1 cellular context compared by ENCODE assay signal in the genomic region with DNA sequence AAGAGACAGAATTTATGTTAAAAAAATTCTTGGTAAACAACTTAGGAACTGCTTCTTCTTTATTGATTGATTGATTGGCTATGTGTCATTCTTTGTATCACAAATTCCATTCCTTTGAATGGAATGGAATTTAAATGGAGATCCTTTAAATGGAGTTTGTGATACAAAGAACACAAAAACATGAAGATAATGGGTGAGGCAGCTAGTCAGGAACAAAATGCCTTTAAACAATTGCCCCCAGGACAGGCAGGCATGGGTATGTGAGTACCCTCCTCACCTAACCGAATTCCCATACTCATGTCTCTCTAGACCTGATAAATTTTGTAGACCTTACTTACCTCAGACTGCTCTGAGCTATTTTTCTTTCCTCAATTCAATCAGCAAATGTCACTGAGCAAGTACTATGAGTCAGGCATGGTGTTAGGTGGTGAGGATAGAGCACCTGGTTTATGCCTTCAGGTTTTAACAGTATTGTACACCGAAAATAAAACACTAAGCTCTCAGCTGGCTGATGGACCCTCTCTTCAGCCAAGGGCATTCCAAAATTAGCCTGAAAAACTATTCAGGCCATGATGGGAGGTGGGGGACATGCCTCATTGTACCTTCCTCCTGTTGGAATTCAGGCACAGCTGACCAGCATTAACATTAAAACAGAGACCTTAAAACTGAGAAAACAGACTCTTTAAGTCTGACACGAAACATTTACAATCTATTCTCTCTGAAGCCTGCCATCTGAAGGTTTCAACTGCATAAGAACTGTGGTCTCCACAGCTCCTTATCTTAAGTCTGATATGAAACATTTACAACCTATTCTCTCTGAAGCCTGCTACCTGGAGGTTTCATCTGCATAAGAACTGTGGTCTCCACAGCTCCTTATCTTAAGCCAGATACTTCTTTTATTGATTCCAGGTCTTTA.
A peak's percentile ranks its signal among the peaks of the same experiment; 100 is the strongest.
TF ChIP-seq lines count a peak whose summit lies in the region.

No MANE protein-coding gene starts in this region.

TF ChIP-seq in GM23338, 12 proteins besides CTCF, POLR2A, EP300 and RAD21 (continued from another document):
- TF ChIP-seq, protein P1, sequence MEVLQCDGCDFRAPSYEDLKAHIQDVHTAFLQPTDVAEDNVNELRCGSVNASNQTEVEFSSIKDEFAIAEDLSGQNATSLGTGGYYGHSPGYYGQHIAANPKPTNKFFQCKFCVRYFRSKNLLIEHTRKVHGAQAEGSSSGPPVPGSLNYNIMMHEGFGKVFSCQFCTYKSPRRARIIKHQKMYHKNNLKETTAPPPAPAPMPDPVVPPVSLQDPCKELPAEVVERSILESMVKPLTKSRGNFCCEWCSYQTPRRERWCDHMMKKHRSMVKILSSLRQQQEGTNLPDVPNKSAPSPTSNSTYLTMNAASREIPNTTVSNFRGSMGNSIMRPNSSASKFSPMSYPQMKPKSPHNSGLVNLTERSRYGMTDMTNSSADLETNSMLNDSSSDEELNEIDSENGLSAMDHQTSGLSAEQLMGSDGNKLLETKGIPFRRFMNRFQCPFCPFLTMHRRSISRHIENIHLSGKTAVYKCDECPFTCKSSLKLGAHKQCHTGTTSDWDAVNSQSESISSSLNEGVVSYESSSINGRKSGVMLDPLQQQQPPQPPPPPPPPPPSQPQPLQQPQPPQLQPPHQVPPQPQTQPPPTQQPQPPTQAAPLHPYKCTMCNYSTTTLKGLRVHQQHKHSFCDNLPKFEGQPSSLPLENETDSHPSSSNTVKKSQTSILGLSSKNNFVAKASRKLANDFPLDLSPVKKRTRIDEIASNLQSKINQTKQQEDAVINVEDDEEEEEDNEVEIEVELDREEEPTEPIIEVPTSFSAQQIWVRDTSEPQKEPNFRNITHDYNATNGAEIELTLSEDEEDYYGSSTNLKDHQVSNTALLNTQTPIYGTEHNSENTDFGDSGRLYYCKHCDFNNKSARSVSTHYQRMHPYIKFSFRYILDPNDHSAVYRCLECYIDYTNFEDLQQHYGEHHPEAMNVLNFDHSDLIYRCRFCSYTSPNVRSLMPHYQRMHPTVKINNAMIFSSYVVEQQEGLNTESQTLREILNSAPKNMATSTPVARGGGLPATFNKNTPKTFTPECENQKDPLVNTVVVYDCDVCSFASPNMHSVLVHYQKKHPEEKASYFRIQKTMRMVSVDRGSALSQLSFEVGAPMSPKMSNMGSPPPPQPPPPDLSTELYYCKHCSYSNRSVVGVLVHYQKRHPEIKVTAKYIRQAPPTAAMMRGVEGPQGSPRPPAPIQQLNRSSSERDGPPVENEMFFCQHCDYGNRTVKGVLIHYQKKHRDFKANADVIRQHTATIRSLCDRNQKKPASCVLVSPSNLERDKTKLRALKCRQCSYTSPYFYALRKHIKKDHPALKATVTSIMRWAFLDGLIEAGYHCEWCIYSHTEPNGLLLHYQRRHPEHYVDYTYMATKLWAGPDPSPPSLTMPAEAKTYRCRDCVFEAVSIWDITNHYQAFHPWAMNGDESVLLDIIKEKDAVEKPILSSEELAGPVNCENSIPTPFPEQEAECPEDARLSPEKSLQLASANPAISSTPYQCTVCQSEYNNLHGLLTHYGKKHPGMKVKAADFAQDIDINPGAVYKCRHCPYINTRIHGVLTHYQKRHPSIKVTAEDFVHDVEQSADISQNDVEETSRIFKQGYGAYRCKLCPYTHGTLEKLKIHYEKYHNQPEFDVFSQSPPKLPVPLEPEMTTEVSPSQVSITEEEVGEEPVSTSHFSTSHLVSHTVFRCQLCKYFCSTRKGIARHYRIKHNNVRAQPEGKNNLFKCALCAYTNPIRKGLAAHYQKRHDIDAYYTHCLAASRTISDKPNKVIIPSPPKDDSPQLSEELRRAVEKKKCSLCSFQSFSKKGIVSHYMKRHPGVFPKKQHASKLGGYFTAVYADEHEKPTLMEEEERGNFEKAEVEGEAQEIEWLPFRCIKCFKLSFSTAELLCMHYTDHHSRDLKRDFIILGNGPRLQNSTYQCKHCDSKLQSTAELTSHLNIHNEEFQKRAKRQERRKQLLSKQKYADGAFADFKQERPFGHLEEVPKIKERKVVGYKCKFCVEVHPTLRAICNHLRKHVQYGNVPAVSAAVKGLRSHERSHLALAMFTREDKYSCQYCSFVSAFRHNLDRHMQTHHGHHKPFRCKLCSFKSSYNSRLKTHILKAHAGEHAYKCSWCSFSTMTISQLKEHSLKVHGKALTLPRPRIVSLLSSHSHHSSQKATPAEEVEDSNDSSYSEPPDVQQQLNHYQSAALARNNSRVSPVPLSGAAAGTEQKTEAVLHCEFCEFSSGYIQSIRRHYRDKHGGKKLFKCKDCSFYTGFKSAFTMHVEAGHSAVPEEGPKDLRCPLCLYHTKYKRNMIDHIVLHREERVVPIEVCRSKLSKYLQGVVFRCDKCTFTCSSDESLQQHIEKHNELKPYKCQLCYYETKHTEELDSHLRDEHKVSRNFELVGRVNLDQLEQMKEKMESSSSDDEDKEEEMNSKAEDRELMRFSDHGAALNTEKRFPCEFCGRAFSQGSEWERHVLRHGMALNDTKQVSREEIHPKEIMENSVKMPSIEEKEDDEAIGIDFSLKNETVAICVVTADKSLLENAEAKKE (CRISPR knock-in tag; IDR thresholded peaks at IDR 0.05): peak; percentile 43; the same call in 1 of the 2 replicates
- TF ChIP-seq, protein P2, sequence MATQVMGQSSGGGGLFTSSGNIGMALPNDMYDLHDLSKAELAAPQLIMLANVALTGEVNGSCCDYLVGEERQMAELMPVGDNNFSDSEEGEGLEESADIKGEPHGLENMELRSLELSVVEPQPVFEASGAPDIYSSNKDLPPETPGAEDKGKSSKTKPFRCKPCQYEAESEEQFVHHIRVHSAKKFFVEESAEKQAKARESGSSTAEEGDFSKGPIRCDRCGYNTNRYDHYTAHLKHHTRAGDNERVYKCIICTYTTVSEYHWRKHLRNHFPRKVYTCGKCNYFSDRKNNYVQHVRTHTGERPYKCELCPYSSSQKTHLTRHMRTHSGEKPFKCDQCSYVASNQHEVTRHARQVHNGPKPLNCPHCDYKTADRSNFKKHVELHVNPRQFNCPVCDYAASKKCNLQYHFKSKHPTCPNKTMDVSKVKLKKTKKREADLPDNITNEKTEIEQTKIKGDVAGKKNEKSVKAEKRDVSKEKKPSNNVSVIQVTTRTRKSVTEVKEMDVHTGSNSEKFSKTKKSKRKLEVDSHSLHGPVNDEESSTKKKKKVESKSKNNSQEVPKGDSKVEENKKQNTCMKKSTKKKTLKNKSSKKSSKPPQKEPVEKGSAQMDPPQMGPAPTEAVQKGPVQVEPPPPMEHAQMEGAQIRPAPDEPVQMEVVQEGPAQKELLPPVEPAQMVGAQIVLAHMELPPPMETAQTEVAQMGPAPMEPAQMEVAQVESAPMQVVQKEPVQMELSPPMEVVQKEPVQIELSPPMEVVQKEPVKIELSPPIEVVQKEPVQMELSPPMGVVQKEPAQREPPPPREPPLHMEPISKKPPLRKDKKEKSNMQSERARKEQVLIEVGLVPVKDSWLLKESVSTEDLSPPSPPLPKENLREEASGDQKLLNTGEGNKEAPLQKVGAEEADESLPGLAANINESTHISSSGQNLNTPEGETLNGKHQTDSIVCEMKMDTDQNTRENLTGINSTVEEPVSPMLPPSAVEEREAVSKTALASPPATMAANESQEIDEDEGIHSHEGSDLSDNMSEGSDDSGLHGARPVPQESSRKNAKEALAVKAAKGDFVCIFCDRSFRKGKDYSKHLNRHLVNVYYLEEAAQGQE (IDR thresholded peaks at IDR 0.05; ENCODE audit: unreplicated experiment): no peak
- TF ChIP-seq ZNF114 (CRISPR knock-in tag; IDR thresholded peaks at IDR 0.05) (no peak), CREB1 (CRISPR knock-in tag; IDR thresholded peaks at IDR 0.05; ENCODE audit: low read depth) (0 out of 2 replicates have a peak, but pooled peaks have one; percentile 14), EZH2 (IDR thresholded peaks at IDR 0.05; ENCODE audit: low read depth, unreplicated experiment) (no peak), POLR2AphosphoS5 (IDR thresholded peaks at IDR 0.05; ENCODE audit: low read depth) (peak; percentile 27; the same call in 1 of the 2 replicates), EZH2phosphoT487 (IDR thresholded peaks at IDR 0.05; ENCODE audit: unreplicated experiment) (no peak), NANOG (IDR thresholded peaks at IDR 0.05; ENCODE audit: borderline replicate concordance) (peak; percentile 93), ZNF331 (CRISPR knock-in tag; IDR thresholded peaks at IDR 0.05; ENCODE audit: low read depth) (no peak)
- TF ChIP-seq, protein P3, sequence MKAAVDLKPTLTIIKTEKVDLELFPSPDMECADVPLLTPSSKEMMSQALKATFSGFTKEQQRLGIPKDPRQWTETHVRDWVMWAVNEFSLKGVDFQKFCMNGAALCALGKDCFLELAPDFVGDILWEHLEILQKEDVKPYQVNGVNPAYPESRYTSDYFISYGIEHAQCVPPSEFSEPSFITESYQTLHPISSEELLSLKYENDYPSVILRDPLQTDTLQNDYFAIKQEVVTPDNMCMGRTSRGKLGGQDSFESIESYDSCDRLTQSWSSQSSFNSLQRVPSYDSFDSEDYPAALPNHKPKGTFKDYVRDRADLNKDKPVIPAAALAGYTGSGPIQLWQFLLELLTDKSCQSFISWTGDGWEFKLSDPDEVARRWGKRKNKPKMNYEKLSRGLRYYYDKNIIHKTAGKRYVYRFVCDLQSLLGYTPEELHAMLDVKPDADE (IDR thresholded peaks at IDR 0.05): 0 out of 2 replicates have a peak, but pooled peaks have one; percentile 19
